ENCODE assay signal across 25 cellular contexts in genomic region chr10:97531401-97531985, GRCh38. TPM values are rescaled to one million over a fixed set of nuclear protein-coding genes. Genes with fewer than 3 reads are reported as not detected.
A peak's percentile ranks its signal among the peaks of the same experiment; 100 is the strongest.
DNase-seq lines count a peak whose midpoint lies in the region; ATAC-seq, FAIRE-seq and TF ChIP-seq lines count a peak whose summit lies in the region.
"Had no signal": no experiment of that assay in that cellular context is flagged by ENCODE, and none has a peak within 500 bp of the region (broad histone marks: within the 10 kb centered on the region; RNA-seq: fewer than 3 reads in every experiment).

No MANE protein-coding gene starts in this region.

- H2AFZ ChIP-seq in fibroblast of lung (ENCODE audit: low read length) (no peak overlapping the region), osteoblast (ENCODE audit: low read length) (no peak overlapping the region)
- H2AFZ ChIP-seq: parathyroid adenoma had no signal

- H3K9me3 ChIP-seq in fibroblast of lung (ENCODE audit: control insufficient read depth, insufficient read depth, low read depth, low read length) (no peaks in the 10 kb centered on the region), osteoblast (ENCODE audit: low read depth, low read length) (no peaks in the 10 kb centered on the region)
- H3K9me3 ChIP-seq: sigmoid colon, vagina had no signal

- H3K4me2 ChIP-seq in fibroblast of lung (ENCODE audit: extremely low read depth, insufficient read depth, low read length) (no peak overlapping the region), osteoblast (ENCODE audit: insufficient read depth, low read length) (no peak overlapping the region)

- CTCF ChIA-PET in RWPE1 (lab: Yijun Ruan, JAX): interaction anchor here (0.6 kb wide), 1 partner anchor 81 kb away, joined by 3 read pairs; no protein-coding TSS in a partner anchor

- peak overlapping the region; percentile 22; the same call in 1 of the 2 replicates for H3K27ac ChIP-seq in RWPE1
- peak overlapping the region; percentile 61 for H3K27ac ChIP-seq in fibroblast of lung (ENCODE audit: insufficient read depth, low read length)
- peak overlapping the region; percentile 56 for H3K27ac ChIP-seq in osteoblast (ENCODE audit: low read depth, low read length)
- H3K27ac ChIP-seq: parathyroid adenoma, sigmoid colon, vagina had no signal

- no peak overlapping the region for H3K4me3 ChIP-seq in fibroblast of lung (replicated peaks in 1 of 4; ENCODE audit: control extremely low read depth in 1 of 4, insufficient read depth in 1 of 4, low read depth in 3 of 4, low read length in 4 of 4)
- no peak overlapping the region for H3K4me3 ChIP-seq in osteoblast (ENCODE audit: insufficient read depth, low read length)
- H3K4me3 ChIP-seq: sigmoid colon, vagina had no signal

- DNase-seq in H54 (ENCODE audit: insufficient read length, low spot score) (peak; percentile 67), RWPE1 (ENCODE audit: low spot score) (no peak), fibroblast of lung (ENCODE audit: low read depth in 2 of 2) (peak; percentile 37 to 64), osteoblast (ENCODE audit: insufficient read length, low spot score, missing footprints) (no peak), NCI-H2227 treated with DMSO at 0.1 percent for 48 hours (lab: John Stamatoyannopoulos, UW) (no peak)
- no peak for DNase-seq in stimulated activated CD4-positive, alpha-beta T cell treated with anti-CD3 and anti-CD28 coated beads, Interleukin-4, amount 100 ng/mL, for 1 hour
- no peak for DNase-seq in activated CD4-positive, alpha-beta T cell treated with anti-CD3 and anti-CD28 coated beads for 48 hours
- DNase-seq: activated CD8-positive, alpha-beta memory T cell treated with anti-CD3 and anti-CD28 coated beads, Interleukin-2, amount 10 ng/mL, durations not matched to agents 7 days and 5 days; central memory CD4-positive, alpha-beta T cell; effector memory CD4-positive, alpha-beta T cell; GDM1; Karpas-422; NCI-H1436 treated with DMSO at 0.1 percent for 48 hours; NK-92 treated with Interleukin-12 subunit alpha and Interleukin-12 subunit beta, amount 100 ng/mL, for 24 hours; sigmoid colon; stimulated activated CD4-positive, alpha-beta T cell treated with anti-CD3 and anti-CD28 coated beads, Interleukin-2, amount 100 ng/mL, for 48 hours; T-helper 2 cell had no signal

- H3K4me1 ChIP-seq in fibroblast of lung (ENCODE audit: control insufficient read depth, extremely low read depth, insufficient read depth, low read length) (peaks cover 14% of the 10 kb centered on the region), osteoblast (ENCODE audit: insufficient read depth, low read length) (peaks cover 12% of the 10 kb centered on the region)
- H3K4me1 ChIP-seq: parathyroid adenoma, sigmoid colon had no signal

- H3K79me2 ChIP-seq in fibroblast of lung (ENCODE audit: control insufficient read depth, insufficient read depth, low read length) (no peaks in the 10 kb centered on the region), osteoblast (ENCODE audit: insufficient read depth, low read length) (peaks cover 27% of the 10 kb centered on the region)

- POLR2A ChIA-PET in RWPE1 (lab: Yijun Ruan, JAX; ENCODE audit: low non-redundant PET): interaction anchor here (0.7 kb wide), 1 partner anchor 18 kb away, joined by 3 read pairs; no protein-coding TSS in a partner anchor

- H3K27me3 ChIP-seq in fibroblast of lung (ENCODE audit: control insufficient read depth, insufficient read depth, low read length) (no peaks in the 10 kb centered on the region), osteoblast (ENCODE audit: insufficient read depth, low read length) (no peaks in the 10 kb centered on the region)
- H3K27me3 ChIP-seq: sigmoid colon, vagina had no signal

- ATAC-seq in GM18511 (IDR thresholded peaks at IDR 0.05; ENCODE audit: unreplicated experiment): no peak
- ATAC-seq: activated CD4-positive, CD25-positive, alpha-beta regulatory T cell treated with anti-CD3 and anti-CD28 coated beads, Interleukin-2, amount 50 U/mL, for 24 hours; activated CD8-positive, alpha-beta memory T cell treated with anti-CD3 and anti-CD28 coated beads, Interleukin-2, amount 10 ng/mL, durations not matched to agents 7 days and 5 days; Right ventricle myocardium inferior had no signal

- H4K20me1 ChIP-seq in fibroblast of lung (ENCODE audit: control insufficient read depth, extremely low read depth, insufficient read depth, low read length) (no peaks in the 10 kb centered on the region), osteoblast (ENCODE audit: insufficient read depth, low read length) (peaks cover 18% of the 10 kb centered on the region)

- no peak for TF ChIP-seq POLR2A in H54 (IDR thresholded peaks at IDR 0.05; ENCODE audit: low read depth, low read length)

- H3K36me3 ChIP-seq in fibroblast of lung (ENCODE audit: control insufficient read depth, insufficient read depth, low read length): no peaks in the 10 kb centered on the region
- H3K36me3 ChIP-seq in osteoblast (ENCODE audit: insufficient read depth, low read length): no peaks in the 10 kb centered on the region
- H3K36me3 ChIP-seq: sigmoid colon, vagina had no signal

- H3K9ac ChIP-seq in fibroblast of lung (ENCODE audit: insufficient read depth, low read length): no peak overlapping the region
- H3K9ac ChIP-seq: parathyroid adenoma had no signal

- TF ChIP-seq CTCF in RWPE1 (conservative IDR thresholded peaks at IDR 0.05; ENCODE audit: low read depth) (no peak), fibroblast of lung (conservative IDR thresholded peaks at IDR 0.05 in 1 of 2, IDR thresholded peaks at IDR 0.05 in 1 of 2; ENCODE audit: low read depth in 1 of 2, low read length in 2 of 2) (no peak), osteoblast (IDR thresholded peaks at IDR 0.05; ENCODE audit: extremely low read depth, low read depth, low read length) (no peak)

- no peak for FAIRE-seq in H54 (lab: Jason Lieb, UNC)
- FAIRE-seq: GM12891 had no signal

RNA-seq across cellular contexts. Expression of gene UBTD1, which starts 32.8 kb away (rescaled TPM):
- total RNA-seq in fibroblast of lung (20.3 and 22.0 TPM in 2 replicates), osteoblast (29.0 and 32.7 TPM in 2 replicates)
- 10.7 and 15.0 TPM in 2 replicates for polyA plus RNA-seq in fibroblast of lung
- 16.4 and 28.3 TPM in 2 replicates for polyA plus RNA-seq in fibroblast of lung (2012)
- 7.2 and 12.7 TPM in 2 replicates for polyA minus RNA-seq in fibroblast of lung (ENCODE audit: low replicate concordance)

RNA-seq across cellular contexts. Expression of gene MMS19, which starts 33.3 kb away (rescaled TPM):
- total RNA-seq in fibroblast of lung: 43.7 and 64.7 TPM in 2 replicates
- 44.7 and 53.9 TPM in 2 replicates for polyA plus RNA-seq in fibroblast of lung
- 49.4 and 55.7 TPM in 2 replicates for polyA plus RNA-seq in fibroblast of lung (2012)
- 171 and 187 TPM in 2 replicates for polyA minus RNA-seq in fibroblast of lung (ENCODE audit: low replicate concordance)
- total RNA-seq in osteoblast: 60.4 and 63.0 TPM in 2 replicates

RNA-seq across cellular contexts. Expression of gene ANKRD2, which starts 41.1 kb away (rescaled TPM):
- total RNA-seq in fibroblast of lung (1.8 TPM in 2 replicates), osteoblast (0.29 and 0.72 TPM in 2 replicates)
- polyA plus RNA-seq in fibroblast of lung: 0.26 and 0.47 TPM in 2 replicates
- polyA plus RNA-seq in fibroblast of lung (2012): 0.45 and 0.86 TPM in 2 replicates
- 1.2 TPM in 1 of 2 replicates, not detected in the other for polyA minus RNA-seq in fibroblast of lung (ENCODE audit: low replicate concordance)
- total RNA-seq: subcutaneous adipose tissue, vagina had no signal

RNA-seq across cellular contexts. Expression of gene HOGA1, which starts 52.7 kb away (rescaled TPM):
- 1.0 and 1.5 TPM in 2 replicates for total RNA-seq in fibroblast of lung
- 0.58 and 0.79 TPM in 2 replicates for polyA plus RNA-seq in fibroblast of lung
- polyA plus RNA-seq in fibroblast of lung (2012): 0.52 and 0.84 TPM in 2 replicates
- 0.11 and 1.6 TPM in 2 replicates for polyA minus RNA-seq in fibroblast of lung (ENCODE audit: low replicate concordance)
- total RNA-seq in osteoblast: 1.4 and 2.7 TPM in 2 replicates
- total RNA-seq: activated CD8-positive, alpha-beta memory T cell treated with anti-CD3 and anti-CD28 coated beads, Interleukin-2, amount 10 ng/mL, durations not matched to agents 7 days and 5 days; activated T-helper 2 cell treated with anti-CD3 and anti-CD28 coated beads, Interferon-gamma antibody, Interleukin-2, Interleukin-4, amounts not matched to agents 10 μg/mL and 5 μg/mL and 100 μg/mL, durations not matched to agents 14 hours and 24 hours and 36 hours had no signal

RNA-seq across cellular contexts. Expression of gene C10orf62, which starts 58.0 kb away (rescaled TPM):
- total RNA-seq in fibroblast of lung: not detected in 2 replicates
- polyA plus RNA-seq in fibroblast of lung: not detected in 2 replicates
- not detected in 2 replicates for polyA plus RNA-seq in fibroblast of lung (2012)
- not detected in 2 replicates for polyA minus RNA-seq in fibroblast of lung (ENCODE audit: low replicate concordance)
- 0.29 and 0.36 TPM in 2 replicates for total RNA-seq in osteoblast
- total RNA-seq: activated CD8-positive, alpha-beta memory T cell treated with anti-CD3 and anti-CD28 coated beads, Interleukin-2, amount 10 ng/mL, durations not matched to agents 7 days and 5 days; activated T-helper 2 cell treated with anti-CD3 and anti-CD28 coated beads, Interferon-gamma antibody, Interleukin-2, Interleukin-4, amounts not matched to agents 10 μg/mL and 5 μg/mL and 100 μg/mL, durations not matched to agents 14 hours and 24 hours and 36 hours; sigmoid colon; vagina had no signal
- polyA plus RNA-seq: sigmoid colon had no signal

Comparison
In these comparisons a context has a peak if more than half of its experiments do, and no peak if none do; other contexts are left out.
1. DNase-seq: peak in H54 (single experiment) and fibroblast of lung (2 of 2); none in RWPE1 (single experiment), osteoblast (single experiment), stimulated activated CD4-positive, alpha-beta T cell treated with anti-CD3 and anti-CD28 coated beads, Interleukin-4, amount 100 ng/mL, for 1 hour (single experiment), activated CD4-positive, alpha-beta T cell treated with anti-CD3 and anti-CD28 coated beads for 48 hours (single experiment) and NCI-H2227 treated with DMSO at 0.1 percent for 48 hours (single experiment).
2. Peak in every context shown above with its lines, with median percentiles within 50 percentile points of each other: H3K27ac ChIP-seq.